In the genomic region with DNA sequence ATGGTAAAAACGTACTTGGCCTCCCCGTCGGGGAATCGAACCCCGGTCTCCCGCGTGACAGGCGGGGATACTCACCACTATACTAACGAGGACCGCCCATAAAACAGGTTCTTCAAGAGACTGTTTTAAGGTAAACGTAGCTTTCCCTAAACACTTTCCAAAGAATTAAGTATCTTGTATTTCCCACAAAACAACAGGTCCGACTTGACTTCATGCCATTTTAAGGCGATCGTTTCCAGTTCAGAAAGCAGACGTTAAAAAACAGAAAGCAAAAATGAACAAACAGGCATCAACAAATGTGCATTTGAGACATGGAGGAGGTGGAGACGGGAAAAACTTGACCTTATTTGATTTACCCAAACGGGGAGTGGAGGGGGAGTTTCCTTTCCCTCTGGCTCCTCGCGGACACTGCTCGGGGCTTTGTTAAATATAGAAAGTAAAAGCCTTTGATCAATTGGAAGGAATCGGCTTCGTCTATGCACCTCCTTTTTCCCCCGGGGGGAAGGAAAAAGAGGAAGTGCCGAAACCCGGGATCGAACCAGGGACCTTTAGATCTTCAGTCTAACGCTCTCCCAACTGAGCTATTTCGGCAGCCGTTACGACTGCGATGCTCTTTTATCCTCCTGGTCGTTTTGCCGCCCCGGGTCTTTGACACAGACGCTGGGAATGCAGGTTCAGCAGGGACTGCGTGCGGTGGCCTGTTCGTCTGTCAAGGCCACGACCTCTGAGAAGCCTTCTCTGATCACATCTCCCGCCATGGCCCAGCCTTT, we compare ENCODE assay signal across 8 cellular contexts. TPM values are rescaled to one million over a fixed set of nuclear protein-coding genes. Genes with fewer than 3 reads are reported as not detected.
DNase-seq lines count a peak whose midpoint lies in the region; ATAC-seq and TF ChIP-seq lines count a peak whose summit lies in the region.

No MANE protein-coding gene starts in this region.

- WGBS in iPS DF 6.9 (ENCODE audit: insufficient coverage, insufficient read length) = no CpG with 5 or more reads among the region's 40 CpGs

- intact Hi-C loops in ascending aorta (cut with DNase I) = loop anchor here (1.0 kb wide), 2 partner anchors 10 to 12 kb away; no protein-coding TSS in a partner anchor

- H3K4me1 ChIP-seq in ascending aorta (peaks cover 0 to 4% of the 10 kb centered on the region in 2 donors), iPS DF 6.9 (ENCODE audit: control insufficient read depth, insufficient read depth, low read length) (peaks cover 4% of the 10 kb centered on the region; the same call in 1 of the 2 replicates), skeletal muscle satellite cell (ENCODE audit: control insufficient read depth, insufficient read depth, low read length) (peaks cover 24% of the 10 kb centered on the region)

- CTCF ChIA-PET in GM10248 (lab: Yijun Ruan, JAX) (interaction anchor here (1.1 to 14.4 kb wide), 4 partner anchors 10 to 21 kb away, joined by 3 to 193 read pairs (median 4); no protein-coding TSS in a partner anchor), RWPE1 (lab: Yijun Ruan, JAX) (interaction anchor here (1.2 to 1.8 kb wide), 4 partner anchors 10 to 1222 kb away, joined by 3 to 5 read pairs (median 4); no protein-coding TSS in a partner anchor)

- POLR2A ChIA-PET in GM10248 (lab: Yijun Ruan, JAX) = interaction anchor here (0.5 to 2.3 kb wide), 4 partner anchors 12 to 1325 kb away, joined by 3 to 14 read pairs (median 7); a partner anchor contains a TSS
- POLR2A ChIA-PET in RWPE1 (lab: Yijun Ruan, JAX; ENCODE audit: low non-redundant PET) = interaction anchor here (1.1 to 1.7 kb wide), 3 partner anchors 10 to 17 kb away, joined by 5 to 8 read pairs (median 5); a partner anchor contains a TSS

- TF ChIP-seq CTCF in GM10248 (IDR thresholded peaks at IDR 0.05; ENCODE audit: control extremely low read depth, extremely low read depth, low read depth, missing control alignments) = no peak
- TF ChIP-seq CTCF in RWPE1 (conservative IDR thresholded peaks at IDR 0.05; ENCODE audit: low read depth) = no peak
- no peak for TF ChIP-seq CTCF in ascending aorta (IDR thresholded peaks at IDR 0.05)

- H3K27me3 ChIP-seq in ascending aorta = no peaks in the 10 kb centered on the region
- no peaks in the 10 kb centered on the region for H3K27me3 ChIP-seq in iPS DF 6.9 (ENCODE audit: control insufficient read depth, insufficient read depth, low read length)
- H3K27me3 ChIP-seq in skeletal muscle satellite cell (ENCODE audit: control insufficient read depth, insufficient read depth, low read length) = no peaks in the 10 kb centered on the region

- peak overlapping the region; percentile 83 for H3K9ac ChIP-seq in skeletal muscle satellite cell (ENCODE audit: low read depth, low read length)

- H3K9me3 ChIP-seq in ascending aorta = no peaks in the 10 kb centered on the region
- H3K9me3 ChIP-seq in iPS DF 6.9 (ENCODE audit: control insufficient read depth, insufficient read depth, low read length) = no peaks in the 10 kb centered on the region
- no peaks in the 10 kb centered on the region for H3K9me3 ChIP-seq in skeletal muscle satellite cell (replicated peaks; ENCODE audit: low read length)

- H3K36me3 ChIP-seq in ascending aorta (no peaks in the 10 kb centered on the region), iPS DF 6.9 (ENCODE audit: control insufficient read depth, insufficient read depth, low read length) (no peaks in the 10 kb centered on the region), skeletal muscle satellite cell (ENCODE audit: insufficient read depth, low read length) (no peaks in the 10 kb centered on the region)

- H3K4me3 ChIP-seq in ascending aorta = peak overlapping the region; percentile 57 to 67
- H3K4me3 ChIP-seq in iPS DF 6.9 (ENCODE audit: low read length) = peak overlapping the region; percentile 96; the same call in 1 of the 2 replicates
- peak overlapping the region; percentile 76 for H3K4me3 ChIP-seq in skeletal muscle satellite cell (ENCODE audit: low read length)

- DNase-seq in GM10248 (ENCODE audit: extremely low spot score) (peak; percentile 85), RWPE1 (ENCODE audit: low spot score) (peak; percentile 84), ascending aorta (ENCODE audit: low spot score in 2 of 2) (peak; percentile 74 to 97), iPS DF 6.9 (ENCODE audit: low read depth, low spot score) (peak; percentile 68), HuH-7 (ENCODE audit: low spot score) (no peak)
- DNase-seq in NK-92 treated with Interleukin-12 subunit alpha and Interleukin-12 subunit beta, amount 100 ng/mL, for 24 hours (lab: John Stamatoyannopoulos, UW) = no peak

- peak; percentile 79 for ATAC-seq in HG02798 (IDR thresholded peaks at IDR 0.05; ENCODE audit: poor library complexity, unreplicated experiment)

- peak overlapping the region; percentile 98 for H3K27ac ChIP-seq in RWPE1
- H3K27ac ChIP-seq in ascending aorta = peak overlapping the region; percentile 88 to 93
- no peak overlapping the region for H3K27ac ChIP-seq in iPS DF 6.9 (ENCODE audit: low read length)

- peak overlapping the region; percentile 85 for H3K4me2 ChIP-seq in skeletal muscle satellite cell (ENCODE audit: low read length)

RNA-seq across cellular contexts. Expression of a gene that starts 13.1 kb away (rescaled TPM):
- 1,347 TPM for total RNA-seq in ascending aorta
- total RNA-seq in skeletal muscle satellite cell (2012; rRNA removed) = 1,475 and 1,652 TPM in 2 replicates

Comparison
In these comparisons a context has a peak if more than half of its experiments do, and no peak if none do; other contexts are left out.
1. DNase-seq: peak in GM10248 (single experiment), RWPE1 (single experiment), ascending aorta (2 of 2) and iPS DF 6.9 (single experiment); none in NK-92 treated with Interleukin-12 subunit alpha and Interleukin-12 subunit beta, amount 100 ng/mL, for 24 hours (single experiment) and HuH-7 (single experiment).
2. Peak in every context shown above with its lines, with median percentiles within 50 percentile points of each other: H3K4me3 ChIP-seq.